Comparison of ENCODE assay signal across 8 cellular contexts in the genomic region with DNA sequence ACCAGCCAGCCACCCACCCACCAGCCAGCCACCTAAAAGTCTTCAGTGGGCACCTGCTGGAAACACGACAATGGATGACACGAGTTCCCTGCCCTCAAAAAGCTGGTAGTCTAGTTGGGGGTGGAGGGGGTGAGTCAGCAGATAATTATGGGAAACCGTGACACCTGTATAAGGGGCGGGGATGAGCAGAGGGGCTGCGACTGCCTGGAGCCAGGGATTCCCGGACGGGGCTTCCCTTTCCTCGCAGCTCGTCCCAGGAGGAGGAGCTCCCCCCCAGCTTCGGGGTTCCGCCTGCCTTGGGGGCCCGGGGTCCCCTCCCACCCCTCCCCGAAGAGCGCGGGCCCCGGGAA. TPM values are rescaled to one million over a fixed set of nuclear protein-coding genes. Genes with fewer than 3 reads are reported as not detected.
DNase-seq lines count a peak whose midpoint lies in the region; TF ChIP-seq lines count a peak whose summit lies in the region.

No MANE protein-coding gene starts in this region.

- H4K20me1 ChIP-seq in SK-N-SH (ENCODE audit: insufficient read depth) = no peaks in the 10 kb centered on the region

- H3K36me3 ChIP-seq in SK-N-SH (replicated peaks in 1 of 2; ENCODE audit: control insufficient read depth in 1 of 2, insufficient read depth in 2 of 2, low read length in 1 of 2) = no peaks in the 10 kb centered on the region
- no peaks in the 10 kb centered on the region for H3K36me3 ChIP-seq in SJCRH30
- no peaks in the 10 kb centered on the region for H3K36me3 ChIP-seq in brain microvascular endothelial cell (replicated peaks)

- peak overlapping the region; percentile 78 for H3K4me2 ChIP-seq in SK-N-SH

- H3K36me3 Mint-ChIP-seq in activated naive CD4-positive, alpha-beta T cell treated with anti-CD3 and anti-CD28 coated beads, Interleukin-2, amount 50 U/mL, for 24 hours = no peaks in the 10 kb centered on the region
- H3K36me3 Mint-ChIP-seq in type B pancreatic cell = no peaks in the 10 kb centered on the region

- TF ChIP-seq CTCF in SK-N-SH (IDR thresholded peaks at IDR 0.05) (no peak), type B pancreatic cell (conservative IDR thresholded peaks at IDR 0.05) (no peak), brain microvascular endothelial cell (IDR thresholded peaks at IDR 0.05; ENCODE audit: low read depth, low read length, missing control alignments) (no peak)

- H3K9me3 ChIP-seq in SK-N-SH (no peaks in the 10 kb centered on the region), SJCRH30 (replicated peaks) (no peaks in the 10 kb centered on the region)

- no peak overlapping the region for H2AFZ ChIP-seq in SK-N-SH (ENCODE audit: low read depth)

- POLR2A ChIA-PET in SK-N-SH (lab: Yijun Ruan, JAX) = interaction anchor here (0.6 kb wide), 1 partner anchor 44 kb away, joined by 3 read pairs; no protein-coding TSS in a partner anchor

- no peak overlapping the region for H3K27ac Mint-ChIP-seq in activated naive CD4-positive, alpha-beta T cell treated with anti-CD3 and anti-CD28 coated beads, Interleukin-2, amount 50 U/mL, for 24 hours
- H3K27ac Mint-ChIP-seq in type B pancreatic cell = no peak overlapping the region

- 0% methylated on average over 6 of the region's 16 CpGs for WGBS in SK-N-SH (ENCODE audit: low lambda C conversion rate)

- peaks cover 25% of the 10 kb centered on the region for H3K4me1 Mint-ChIP-seq in activated naive CD4-positive, alpha-beta T cell treated with anti-CD3 and anti-CD28 coated beads, Interleukin-2, amount 50 U/mL, for 24 hours
- H3K4me1 Mint-ChIP-seq in type B pancreatic cell (ENCODE audit: unreplicated experiment) = peaks cover 21% of the 10 kb centered on the region

- peaks cover 4% of the 10 kb centered on the region for H3F3A ChIP-seq in SK-N-SH (replicated peaks; ENCODE audit: insufficient read depth)

- H3K79me2 ChIP-seq in SK-N-SH (ENCODE audit: insufficient read depth) = no peaks in the 10 kb centered on the region

- CTCF ChIA-PET in SK-N-SH (lab: Yijun Ruan, JAX) = interaction anchor here (0.6 to 13.8 kb wide), 60 partner anchors 9 to 360 kb away, joined by 3 to 306 read pairs (median 6); a partner anchor contains a TSS

- H3K27me3 Mint-ChIP-seq in activated naive CD4-positive, alpha-beta T cell treated with anti-CD3 and anti-CD28 coated beads, Interleukin-2, amount 50 U/mL, for 24 hours = peaks cover 14% of the 10 kb centered on the region
- peaks cover 82% of the 10 kb centered on the region for H3K27me3 Mint-ChIP-seq in type B pancreatic cell

- no peak for TF ChIP-seq EP300 in SK-N-SH (IDR thresholded peaks at IDR 0.05; ENCODE audit: borderline replicate concordance in 1 of 2, low read depth in 1 of 2, low read length in 1 of 2)

- in situ Hi-C loops in brain microvascular endothelial cell (cut with HindIII; ENCODE audit: low pct_ligation_motif_present, low sequenced_read_pairs) = no loop called here

- no peak overlapping the region for H3K4me3 ChIP-seq in SK-N-SH (ENCODE audit: low read depth in 2 of 2, low read length in 1 of 2)
- no peak overlapping the region for H3K4me3 ChIP-seq in SJCRH30
- H3K4me3 ChIP-seq in brain microvascular endothelial cell (ENCODE audit: low read depth, low read length) = no peak overlapping the region

- no peak overlapping the region for H3K9ac ChIP-seq in SK-N-SH

- H3K27me3 ChIP-seq in SK-N-SH (ENCODE audit: insufficient read depth) (peaks cover 33% of the 10 kb centered on the region), SJCRH30 (peaks cover 27% of the 10 kb centered on the region), brain microvascular endothelial cell (replicated peaks) (peaks cover 44% of the 10 kb centered on the region)

- H3K9me3 Mint-ChIP-seq in activated naive CD4-positive, alpha-beta T cell treated with anti-CD3 and anti-CD28 coated beads, Interleukin-2, amount 50 U/mL, for 24 hours = no peaks in the 10 kb centered on the region
- H3K9me3 Mint-ChIP-seq in type B pancreatic cell = no peaks in the 10 kb centered on the region

- H3K9me2 ChIP-seq in SK-N-SH = no peaks in the 10 kb centered on the region

- H3K27ac ChIP-seq in SK-N-SH (ENCODE audit: low read depth in 2 of 2, low read length in 1 of 2) = no peak overlapping the region
- no peak overlapping the region for H3K27ac ChIP-seq in SJCRH30
- H3K27ac ChIP-seq in brain microvascular endothelial cell = no peak overlapping the region

- no peak for DNase-seq in activated naive CD4-positive, alpha-beta T cell (lab: John Stamatoyannopoulos, UW)
- no peak for DNase-seq in SK-N-SH
- peak; percentile 71 for DNase-seq in iPS-NIHi7 (ENCODE audit: extremely low spot score)
- DNase-seq in type B pancreatic cell (ENCODE audit: extremely low spot score, unreplicated experiment) = no peak
- DNase-seq in SJCRH30 = no peak
- no peak for DNase-seq in dedifferentiated amniotic fluid mesenchymal stem cell (ENCODE audit: extremely low spot score)
- no peak for DNase-seq in brain microvascular endothelial cell

- peak overlapping the region; percentile 52 for H3K4me3 Mint-ChIP-seq in activated naive CD4-positive, alpha-beta T cell treated with anti-CD3 and anti-CD28 coated beads, Interleukin-2, amount 50 U/mL, for 24 hours
- H3K4me3 Mint-ChIP-seq in type B pancreatic cell = peak overlapping the region; percentile 83

- no peak for TF ChIP-seq RAD21 in SK-N-SH (IDR thresholded peaks at IDR 0.05; ENCODE audit: low read length)

- H3K4me1 ChIP-seq in SK-N-SH (ENCODE audit: control insufficient read depth in 1 of 2, insufficient read depth in 2 of 2, low read depth in 1 of 2, low read length in 1 of 2) (peaks cover 11 to 22% of the 10 kb centered on the region in 2 experiments; a peak in 2 of 4 replicates), SJCRH30 (peaks cover 3% of the 10 kb centered on the region)

TF ChIP-seq in SK-N-SH, 30 proteins besides CTCF, POLR2A, EP300 and RAD21:
- no peak for TF ChIP-seq EZH2phosphoT487 (IDR thresholded peaks at IDR 0.05; ENCODE audit: borderline replicate concordance, low read depth)
- no peak for TF ChIP-seq POLR2AphosphoS5 (IDR thresholded peaks at IDR 0.05; ENCODE audit: low read depth, low read length)
- no peak for TF ChIP-seq NRF1 (IDR thresholded peaks at IDR 0.05; ENCODE audit: low read depth, low read length)
- TF ChIP-seq CHD2 (IDR thresholded peaks at IDR 0.05; ENCODE audit: low read length, partially characterized antibody) = no peak
- TF ChIP-seq TEAD4 (IDR thresholded peaks at IDR 0.05; ENCODE audit: borderline replicate concordance, insufficient read depth) = no peak
- TF ChIP-seq, protein P1, sequence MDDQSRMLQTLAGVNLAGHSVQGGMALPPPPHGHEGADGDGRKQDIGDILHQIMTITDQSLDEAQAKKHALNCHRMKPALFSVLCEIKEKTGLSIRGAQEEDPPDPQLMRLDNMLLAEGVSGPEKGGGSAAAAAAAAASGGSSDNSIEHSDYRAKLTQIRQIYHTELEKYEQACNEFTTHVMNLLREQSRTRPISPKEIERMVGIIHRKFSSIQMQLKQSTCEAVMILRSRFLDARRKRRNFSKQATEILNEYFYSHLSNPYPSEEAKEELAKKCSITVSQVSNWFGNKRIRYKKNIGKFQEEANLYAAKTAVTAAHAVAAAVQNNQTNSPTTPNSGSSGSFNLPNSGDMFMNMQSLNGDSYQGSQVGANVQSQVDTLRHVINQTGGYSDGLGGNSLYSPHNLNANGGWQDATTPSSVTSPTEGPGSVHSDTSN (IDR thresholded peaks at IDR 0.05) = no peak
- no peak for TF ChIP-seq FOSL2 (IDR thresholded peaks at IDR 0.05; ENCODE audit: borderline replicate concordance, low read depth)
- TF ChIP-seq RFX5 (IDR thresholded peaks at IDR 0.05; ENCODE audit: low read length) = no peak

RNA-seq across cellular contexts. Expression of a gene that starts 2.3 kb away (rescaled TPM):
- polyA plus RNA-seq in SK-N-SH (2012; rRNA removed) = 0.08 and 0.30 TPM in 2 replicates
- 0.13 and 0.39 TPM in 2 replicates for polyA plus RNA-seq in SK-N-SH (2012; cell fraction: cytosol; rRNA removed)
- polyA plus RNA-seq in SK-N-SH (2012; cell fraction: nucleus; rRNA removed) = 0.26 and 0.65 TPM in 2 replicates
- total RNA-seq in type B pancreatic cell (ENCODE audit: low replicate concordance) = 8.6 and 10.4 TPM in 2 replicates
- total RNA-seq in SJCRH30 (2014; rRNA removed; shearing (Covaris generic)) = 0.26 and 0.35 TPM in 2 replicates

RNA-seq across cellular contexts. Expression of a gene that starts 31.1 kb away (rescaled TPM):
- 4.1 and 4.7 TPM in 2 replicates for polyA plus RNA-seq in SK-N-SH (2012; rRNA removed)
- 2.4 and 4.4 TPM in 2 replicates for polyA plus RNA-seq in SK-N-SH (2012; cell fraction: cytosol; rRNA removed)
- 5.0 and 7.0 TPM in 2 replicates for polyA plus RNA-seq in SK-N-SH (2012; cell fraction: nucleus; rRNA removed)
- total RNA-seq in type B pancreatic cell (ENCODE audit: low replicate concordance) = 14.0 and 20.4 TPM in 2 replicates
- 0.12 TPM in 1 of 2 replicates, not detected in the other for total RNA-seq in SJCRH30 (2014; rRNA removed; shearing (Covaris generic))

RNA-seq across cellular contexts. Expression of a gene that starts 57.5 kb away (rescaled TPM):
- polyA plus RNA-seq in SK-N-SH (2012; rRNA removed) = 3.7 and 4.4 TPM in 2 replicates
- 1.7 and 3.2 TPM in 2 replicates for polyA plus RNA-seq in SK-N-SH (2012; cell fraction: cytosol; rRNA removed)
- 11.4 and 13.9 TPM in 2 replicates for polyA plus RNA-seq in SK-N-SH (2012; cell fraction: nucleus; rRNA removed)
- total RNA-seq in type B pancreatic cell (ENCODE audit: low replicate concordance) = 19.0 and 20.8 TPM in 2 replicates
- 8.8 and 9.5 TPM in 2 replicates for total RNA-seq in SJCRH30 (2014; rRNA removed; shearing (Covaris generic))

Comparison
In these comparisons a context has a peak if more than half of its experiments do, and no peak if none do; other contexts are left out.
1. RNA of a gene that starts 31.1 kb away (total RNA-seq): 14.0 to 20.4 TPM in type B pancreatic cell; 0.12 TPM in SJCRH30; every median in the first group is over 10 times any median in the second.